7 cellular contexts compared by ENCODE assay signal in genomic region chr17:53032861-53033271, GRCh38.
DNase-seq lines count a peak whose midpoint lies in the region; ATAC-seq, FAIRE-seq and TF ChIP-seq lines count a peak whose summit lies in the region.

No MANE protein-coding gene starts in this region.

- no peaks in the 10 kb centered on the region for H3K9me3 ChIP-seq in H1 (ENCODE audit: insufficient read depth in 2 of 2, low read depth in 1 of 2, low read length in 1 of 2)

- H4K91ac ChIP-seq in H1 (replicated peaks; ENCODE audit: insufficient read length, low read length): peak overlapping the region; percentile 63

- H3K4me3 ChIP-seq in H1 (ENCODE audit: extremely low read depth in 1 of 4, insufficient read depth in 2 of 4, low read depth in 3 of 4, low read length in 4 of 4) (no peak overlapping the region), foreskin fibroblast (ENCODE audit: low read depth in 1 of 2, low read length in 2 of 2) (no peak overlapping the region)

- peak overlapping the region in 1 of 2 experiments; percentile 27; a peak in 1 of 4 replicates for H3K4me2 ChIP-seq in H1 (ENCODE audit: insufficient read depth in 1 of 2, low read depth in 2 of 2, low read length in 2 of 2)

- H3K27ac Mint-ChIP-seq in stimulated activated effector memory CD8-positive, alpha-beta T cell treated with anti-CD3 and anti-CD28 coated beads, Interleukin-12 subunit alpha, Interleukin-12 subunit beta, amount 100 ng/mL, for 72 hours: no peak overlapping the region

- no peaks in the 10 kb centered on the region for H3K4me1 Mint-ChIP-seq in stimulated activated effector memory CD8-positive, alpha-beta T cell treated with anti-CD3 and anti-CD28 coated beads, Interleukin-12 subunit alpha, Interleukin-12 subunit beta, amount 100 ng/mL, for 72 hours

- H4K8ac ChIP-seq in H1 (ENCODE audit: extremely low read depth, insufficient read depth, low read length): no peak overlapping the region

- no peak for TF ChIP-seq POLR2A in H1 (IDR thresholded peaks at IDR 0.05; ENCODE audit: control extremely low read depth in 1 of 2, low read depth in 2 of 2, low read length in 2 of 2)

- CTCF ChIA-PET in H1 (lab: Charles Lee; ENCODE audit: partially characterized antibody): interaction anchor here (0.6 to 2.5 kb wide), 25 partner anchors 9 to 1857 kb away, joined by 3 to 13 read pairs (median 3); no protein-coding TSS in a partner anchor

- peak; percentile 97 to 100 for TF ChIP-seq RAD21 in H1 (IDR thresholded peaks at IDR 0.05 in 1 of 2, conservative IDR thresholded peaks at IDR 0.05 in 1 of 2; ENCODE audit: low read depth in 2 of 2, low read length in 2 of 2)

- TF ChIP-seq CTCF in H1 (IDR thresholded peaks at IDR 0.05; ENCODE audit: control extremely low read depth in 1 of 3, insufficient read depth in 1 of 3, low read depth in 1 of 3, low read length in 3 of 3): peak in 2 of 3 experiments; percentile 82 to 94; a peak in 3 of 4 replicates
- TF ChIP-seq CTCF in foreskin fibroblast (IDR thresholded peaks at IDR 0.05; ENCODE audit: low read depth, low read length): no peak

- WGBS in H1 (ENCODE audit: extremely low coverage in 1 of 2, insufficient coverage in 1 of 2, insufficient read length in 1 of 2, insufficient replicate concordance in 2 of 2, low coverage in 1 of 2, low lambda C conversion rate in 2 of 2, missing lambda C conversion rate in 1 of 2), 2 experiments: 15% methylated on average over 3 of the region's 3 CpGs; no CpG with 5 or more reads in 1 of the 2 experiments

- H3K27ac ChIP-seq in H1 (ENCODE audit: low read depth, low read length): no peak overlapping the region

- no peaks in the 10 kb centered on the region for H3K36me3 Mint-ChIP-seq in stimulated activated effector memory CD8-positive, alpha-beta T cell treated with anti-CD3 and anti-CD28 coated beads, Interleukin-12 subunit alpha, Interleukin-12 subunit beta, amount 100 ng/mL, for 72 hours

- no peak overlapping the region for H3K4me3 Mint-ChIP-seq in stimulated activated effector memory CD8-positive, alpha-beta T cell treated with anti-CD3 and anti-CD28 coated beads, Interleukin-12 subunit alpha, Interleukin-12 subunit beta, amount 100 ng/mL, for 72 hours

- peak overlapping the region; percentile 19 for H3K4ac ChIP-seq in H1 (replicated peaks; ENCODE audit: insufficient read length, low read depth, low read length)

- H3K4me1 ChIP-seq in H1 (replicated peaks in 1 of 4; ENCODE audit: control insufficient read depth in 3 of 4, insufficient read depth in 4 of 4, low read length in 3 of 4): peaks cover 0 to 7% (median 3%) of the 10 kb centered on the region in 4 experiments; a peak in 4 of 7 replicates

- H4K5ac ChIP-seq in H1 (ENCODE audit: insufficient read length, low read depth, low read length): no peak overlapping the region

- peak overlapping the region; percentile 89; the same call in 1 of the 2 replicates for H3K18ac ChIP-seq in H1 (ENCODE audit: extremely low read depth, low read length)

- POLR2A ChIA-PET in H1 (lab: Charles Lee; ENCODE audit: partially characterized antibody): no interaction called here

- DNase-seq in HK-2 (ENCODE audit: unreplicated experiment) (peak; percentile 41), NCI-H524 (lab: John Stamatoyannopoulos, UW) (peak; percentile 96 to 99), H1 (ENCODE audit: low read depth in 1 of 2, low spot score in 2 of 2) (peak; percentile 62 to 66), retina (peak; percentile 5), foreskin fibroblast (no peak)
- DNase-seq in stimulated activated naive CD4-positive, alpha-beta T cell (lab: John Stamatoyannopoulos, UW): no peak
- no peak for DNase-seq in stimulated activated effector memory CD8-positive, alpha-beta T cell treated with anti-CD3 and anti-CD28 coated beads, Interleukin-12 subunit alpha, Interleukin-12 subunit beta, amount 100 ng/mL, for 72 hours (ENCODE audit: low spot score in 2 of 2)

- no peak overlapping the region for H3K23ac ChIP-seq in H1 (ENCODE audit: insufficient read length)

- no peaks in the 10 kb centered on the region for H3K79me1 ChIP-seq in H1 (ENCODE audit: low read depth, low read length)

- no peak for TF ChIP-seq EP300 in H1 (IDR thresholded peaks at IDR 0.05; ENCODE audit: borderline replicate concordance in 1 of 2, low read depth in 2 of 2, low read length in 2 of 2)

- ATAC-seq in stimulated activated effector memory CD8-positive, alpha-beta T cell treated with anti-CD3 and anti-CD28 coated beads, Interleukin-12 subunit alpha, Interleukin-12 subunit beta, amount 100 ng/mL, for 72 hours: no peak

- peaks cover 21% of the 10 kb centered on the region for H3K9me3 Mint-ChIP-seq in stimulated activated effector memory CD8-positive, alpha-beta T cell treated with anti-CD3 and anti-CD28 coated beads, Interleukin-12 subunit alpha, Interleukin-12 subunit beta, amount 100 ng/mL, for 72 hours

- FAIRE-seq in H1 (lab: Jason Lieb, UNC): peak; percentile 99

- H4K20me1 ChIP-seq in H1 (replicated peaks in 1 of 2; ENCODE audit: control insufficient read depth in 1 of 2, insufficient read depth in 2 of 2, low read length in 2 of 2): no peaks in the 10 kb centered on the region

- no peaks in the 10 kb centered on the region for H3K23me2 ChIP-seq in H1 (ENCODE audit: low read depth, low read length)

- no peak overlapping the region for H3K9ac ChIP-seq in H1 (replicated peaks in 1 of 4; ENCODE audit: extremely low read depth in 1 of 4, low read depth in 3 of 4, low read length in 3 of 4)

- H2AFZ ChIP-seq in H1 (ENCODE audit: low read length): peak overlapping the region; percentile 81; the same call in 1 of the 2 replicates

- H2BK120ac ChIP-seq in H1 (replicated peaks; ENCODE audit: low read depth, low read length): no peak overlapping the region

- no peak overlapping the region for H2AK5ac ChIP-seq in H1 (ENCODE audit: low read depth, low read length)

- 0 out of 2 replicates have a peak overlapping the region, but pooled peaks have one; percentile 83 for H2BK12ac ChIP-seq in H1 (ENCODE audit: low read depth, low read length)

- H3K79me2 ChIP-seq in H1 (ENCODE audit: control insufficient read depth in 1 of 2, insufficient read depth in 2 of 2, low read length in 2 of 2): no peaks in the 10 kb centered on the region

- H3K56ac ChIP-seq in H1 (replicated peaks; ENCODE audit: insufficient read length, low read depth, low read length): no peak overlapping the region

- no peaks in the 10 kb centered on the region; a peak in 1 of 7 replicates for H3K27me3 ChIP-seq in H1 (replicated peaks in 1 of 4; ENCODE audit: control insufficient read depth in 3 of 4, extremely low read depth in 1 of 4, insufficient read depth in 3 of 4, low read length in 3 of 4)

- H2BK20ac ChIP-seq in H1 (ENCODE audit: low read length): 0 out of 2 replicates have a peak overlapping the region, but pooled peaks have one; percentile 40

- no peak overlapping the region for H2BK15ac ChIP-seq in H1 (ENCODE audit: low read length)

- peak overlapping the region; percentile 69; the same call in 1 of the 2 replicates for H2BK5ac ChIP-seq in H1 (ENCODE audit: low read depth, low read length)

- H3K36me3 ChIP-seq in H1 (ENCODE audit: control insufficient read depth in 2 of 4, insufficient read depth in 4 of 4, low read length in 3 of 4): no peaks in the 10 kb centered on the region

- no peak overlapping the region for H3K14ac ChIP-seq in H1 (ENCODE audit: insufficient read length)

TF ChIP-seq in H1, 55 proteins besides CTCF, POLR2A, EP300 and RAD21:
- no peak for TF ChIP-seq BACH1 (IDR thresholded peaks at IDR 0.05; ENCODE audit: low read length)
- TF ChIP-seq, protein P1, sequence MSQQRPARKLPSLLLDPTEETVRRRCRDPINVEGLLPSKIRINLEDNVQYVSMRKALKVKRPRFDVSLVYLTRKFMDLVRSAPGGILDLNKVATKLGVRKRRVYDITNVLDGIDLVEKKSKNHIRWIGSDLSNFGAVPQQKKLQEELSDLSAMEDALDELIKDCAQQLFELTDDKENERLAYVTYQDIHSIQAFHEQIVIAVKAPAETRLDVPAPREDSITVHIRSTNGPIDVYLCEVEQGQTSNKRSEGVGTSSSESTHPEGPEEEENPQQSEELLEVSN (IDR thresholded peaks at IDR 0.05): no peak
- TF ChIP-seq POU5F1 (IDR thresholded peaks at IDR 0.05; ENCODE audit: low read depth, low read length): no peak
- no peak for TF ChIP-seq POLR2AphosphoS5 (IDR thresholded peaks at IDR 0.05; ENCODE audit: low read depth, low read length)
- peak; percentile 22 for TF ChIP-seq ASH2L (IDR thresholded peaks at IDR 0.05; ENCODE audit: low read length)
- no peak for TF ChIP-seq CHD2 (IDR thresholded peaks at IDR 0.05; ENCODE audit: low read length)
- no peak for TF ChIP-seq SRF (IDR thresholded peaks at IDR 0.05; ENCODE audit: low read depth, low read length)
- no peak for TF ChIP-seq TCF12 (IDR thresholded peaks at IDR 0.05; ENCODE audit: low read depth, low read length)
- TF ChIP-seq YY1 (IDR thresholded peaks at IDR 0.05; ENCODE audit: low read depth, low read length): no peak
- no peak for TF ChIP-seq CEBPB (IDR thresholded peaks at IDR 0.05; ENCODE audit: low read depth, low read length)
- TF ChIP-seq MAFK (IDR thresholded peaks at IDR 0.05; ENCODE audit: low read depth, low read length): peak; percentile 19; the same call in 1 of the 2 replicates
- no peak for TF ChIP-seq RNF2 (IDR thresholded peaks at IDR 0.05; ENCODE audit: borderline replicate concordance, low read depth, low read length, missing control alignments, poor library complexity, severe bottlenecking)
- no peak for TF ChIP-seq USF2 (IDR thresholded peaks at IDR 0.05; ENCODE audit: low read length)
TF ChIP-seq in H1: peak in this region for 2.

Comparison
In these comparisons a context has a peak if more than half of its experiments do, and no peak if none do; other contexts are left out.
1. DNase-seq: peak in HK-2 (single experiment), NCI-H524 (2 of 2), H1 (2 of 2) and retina (single experiment); none in stimulated activated naive CD4-positive, alpha-beta T cell (0 of 6), foreskin fibroblast (0 of 2) and stimulated activated effector memory CD8-positive, alpha-beta T cell treated with anti-CD3 and anti-CD28 coated beads, Interleukin-12 subunit alpha, Interleukin-12 subunit beta, amount 100 ng/mL, for 72 hours (0 of 2).